ENCODE assay signal across 14 cellular contexts in the genomic region with DNA sequence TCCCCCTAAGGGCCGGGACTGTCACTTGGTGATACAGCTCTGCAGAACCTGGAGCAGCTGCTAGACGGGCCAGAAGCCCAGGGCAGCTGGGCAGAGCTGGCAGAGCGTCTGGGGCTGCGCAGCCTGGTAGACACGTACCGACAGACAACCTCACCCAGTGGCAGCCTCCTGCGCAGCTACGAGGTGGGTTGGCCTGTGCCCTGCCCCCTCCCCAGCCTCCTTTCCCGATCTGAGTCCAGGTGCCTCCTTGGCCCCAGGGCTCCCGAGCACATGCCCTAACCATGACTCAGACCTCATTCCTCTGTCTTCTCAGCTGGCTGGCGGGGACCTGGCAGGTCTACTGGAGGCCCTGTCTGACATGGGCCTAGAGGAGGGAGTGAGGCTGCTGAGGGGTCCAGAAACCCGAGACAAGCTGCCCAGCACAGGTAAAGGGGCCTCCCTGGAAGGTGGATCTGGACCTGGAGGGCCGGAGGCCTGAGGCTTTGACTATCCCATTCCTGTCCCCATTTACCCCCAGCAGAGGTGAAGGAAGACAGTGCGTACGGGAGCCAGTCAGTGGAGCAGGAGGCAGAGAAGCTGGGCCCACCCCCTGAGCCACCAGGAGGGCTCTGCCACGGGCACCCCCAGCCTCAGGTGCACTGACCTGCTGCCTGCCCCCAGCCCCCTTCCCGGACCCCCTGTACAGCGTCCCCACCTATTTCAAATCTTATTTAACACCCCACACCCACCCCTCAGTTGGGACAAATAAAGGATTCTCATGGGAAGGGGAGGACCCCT. TPM values are rescaled to one million over a fixed set of nuclear protein-coding genes. Genes with fewer than 3 reads are reported as not detected.
A peak's percentile ranks its signal among the peaks of the same experiment; 100 is the strongest.
DNase-seq lines count a peak whose midpoint lies in the region; ATAC-seq and TF ChIP-seq lines count a peak whose summit lies in the region.
"Had no signal": no experiment of that assay in that cellular context is flagged by ENCODE, and none has a peak within 500 bp of the region (broad histone marks: within the 10 kb centered on the region; RNA-seq: fewer than 3 reads in every experiment).

No MANE protein-coding gene starts in this region.

- POLR2A ChIA-PET in MCF 10A (lab: Yijun Ruan, JAX), result interaction anchor here (0.7 to 8.4 kb wide), 9 partner anchors 8 to 177 kb away, joined by 3 to 90 read pairs (median 4); a partner anchor contains a TSS

- H3K4me3 Mint-ChIP-seq in MCF 10A (ENCODE audit: unreplicated experiment) (peak overlapping the region; percentile 48), type B pancreatic cell (peak overlapping the region; percentile 28), immature natural killer cell (no peak overlapping the region)
- H3K4me3 Mint-ChIP-seq: activated naive CD8-positive, alpha-beta T cell treated with anti-CD3 and anti-CD28 coated beads, Interleukin-2, amount 10 ng/mL, durations not matched to agents 7 days and 5 days had no signal

- intact Hi-C loops in MCF 10A (cut with micrococcal nuclease) (loop anchor here (2.0 kb wide), 1 partner anchor 19 kb away; a partner anchor contains a TSS), breast epithelium (cut with DNase I; ENCODE audit: low total_unique reads) (loop anchor here (10.0 kb wide), 1 partner anchor 247 kb away; a partner anchor contains a TSS)

- H3K9me3 Mint-ChIP-seq in MCF 10A (ENCODE audit: unreplicated experiment) (no peaks in the 10 kb centered on the region), type B pancreatic cell (no peaks in the 10 kb centered on the region), immature natural killer cell (no peaks in the 10 kb centered on the region)
- H3K9me3 Mint-ChIP-seq: activated naive CD8-positive, alpha-beta T cell treated with anti-CD3 and anti-CD28 coated beads, Interleukin-2, amount 10 ng/mL, durations not matched to agents 7 days and 5 days had no signal

- H3K36me3 Mint-ChIP-seq in MCF 10A (ENCODE audit: insufficient read depth, unreplicated experiment) (peaks cover 50% of the 10 kb centered on the region), type B pancreatic cell (no peaks in the 10 kb centered on the region), immature natural killer cell (no peaks in the 10 kb centered on the region)

- H3K27me3 Mint-ChIP-seq in MCF 10A (ENCODE audit: insufficient read depth, unreplicated experiment) (no peaks in the 10 kb centered on the region), type B pancreatic cell (peaks cover 14% of the 10 kb centered on the region), immature natural killer cell (ENCODE audit: low read depth in 3 of 3) (peaks cover 6 to 28% (median 19%) of the 10 kb centered on the region in 3 donors)
- H3K27me3 Mint-ChIP-seq: activated naive CD8-positive, alpha-beta T cell treated with anti-CD3 and anti-CD28 coated beads, Interleukin-2, amount 10 ng/mL, durations not matched to agents 7 days and 5 days had no signal

- H3K4me3 ChIP-seq in breast epithelium, result no peak overlapping the region
- H3K4me3 ChIP-seq in SJCRH30, result no peak overlapping the region
- no peak overlapping the region for H3K4me3 ChIP-seq in gastroesophageal sphincter
- H3K4me3 ChIP-seq: thoracic aorta had no signal

- H3K27ac ChIP-seq in breast epithelium (no peak overlapping the region), SJCRH30 (no peak overlapping the region), gastroesophageal sphincter (peak overlapping the region in 3 of 4 donors; percentile 52 to 98 (median 96))
- H3K27ac ChIP-seq: thoracic aorta had no signal

- no peak for TF ChIP-seq EP300 in gastroesophageal sphincter (IDR thresholded peaks at IDR 0.05)

- no TSS peak for BruUV-seq in MCF 10A (replicated peaks; lab: Mats Ljungman, UMichigan)

- H3K27ac Mint-ChIP-seq in MCF 10A (ENCODE audit: low read depth, unreplicated experiment) (no peak overlapping the region), type B pancreatic cell (peak overlapping the region; percentile 39), immature natural killer cell (no peak overlapping the region)

- CTCF ChIA-PET in MCF 10A (lab: Yijun Ruan, JAX), result interaction anchor here (0.5 to 10.5 kb wide), 10 partner anchors 8 to 230 kb away, joined by 3 to 137 read pairs (median 4); a partner anchor contains a TSS

- TF ChIP-seq POLR2A in breast epithelium (IDR thresholded peaks at IDR 0.05) (no peak), gastroesophageal sphincter (IDR thresholded peaks at IDR 0.05) (no peak)

- H3K9me3 ChIP-seq in breast epithelium (no peaks in the 10 kb centered on the region), SJCRH30 (replicated peaks) (no peaks in the 10 kb centered on the region), gastroesophageal sphincter (no peaks in the 10 kb centered on the region)
- H3K9me3 ChIP-seq: thoracic aorta had no signal

- no peaks in the 10 kb centered on the region for H3K36me3 ChIP-seq in breast epithelium
- H3K36me3 ChIP-seq in SJCRH30, result no peaks in the 10 kb centered on the region
- H3K36me3 ChIP-seq in gastroesophageal sphincter, result peaks cover 0 to 56% of the 10 kb centered on the region in 2 donors

- peaks cover 23% of the 10 kb centered on the region for H3K4me1 Mint-ChIP-seq in MCF 10A (ENCODE audit: insufficient read depth, unreplicated experiment)
- peaks cover under 1% of the 10 kb centered on the region for H3K4me1 Mint-ChIP-seq in type B pancreatic cell (ENCODE audit: unreplicated experiment)
- peaks cover 9 to 16% of the 10 kb centered on the region in 2 donors for H3K4me1 Mint-ChIP-seq in immature natural killer cell

- 67% methylated on average over 3 of the region's 18 CpGs; no CpG with 5 or more reads in 1 of the 2 donors for WGBS in gastroesophageal sphincter (ENCODE audit: low coverage in 1 of 2), 2 donors

- H3K4me1 ChIP-seq in breast epithelium (peaks cover 1 to 4% of the 10 kb centered on the region in 2 donors), SJCRH30 (peaks cover 8% of the 10 kb centered on the region; the same call in 1 of the 2 replicates), gastroesophageal sphincter (peaks cover 0 to 84% (median 15%) of the 10 kb centered on the region in 3 donors)

- no peak for ATAC-seq in gastroesophageal sphincter
- no peak for ATAC-seq in GM19023 (IDR thresholded peaks at IDR 0.05; ENCODE audit: unreplicated experiment)

- H3K27me3 ChIP-seq in breast epithelium (no peaks in the 10 kb centered on the region), SJCRH30 (no peaks in the 10 kb centered on the region), gastroesophageal sphincter (peaks cover 2% of the 10 kb centered on the region)

- peak; percentile 87 for DNase-seq in MCF 10A (ENCODE audit: unreplicated experiment)
- DNase-seq in breast epithelium (ENCODE audit: low spot score in 2 of 2), result no peak
- DNase-seq in SJCRH30, result peak; percentile 23 to 51
- DNase-seq in type B pancreatic cell (ENCODE audit: extremely low spot score, unreplicated experiment), result peak; percentile 68
- no peak for DNase-seq in NCI-H1092 treated with DMSO at 0.1 percent for 48 hours (lab: John Stamatoyannopoulos, UW)
- no peak for DNase-seq in immature natural killer cell
- DNase-seq: activated CD4-positive, alpha-beta T cell treated with anti-CD3 and anti-CD28 coated beads, Interleukin-2, amount 50 U/mL, for 1 hour; activated naive CD8-positive, alpha-beta T cell treated with anti-CD3 and anti-CD28 coated beads, Interleukin-2, amount 10 ng/mL, durations not matched to agents 7 days and 5 days; NCI-H2107; nucleus accumbens; SIG-M5 had no signal

- no peak for TF ChIP-seq CTCF in MCF 10A (IDR thresholded peaks at IDR 0.05; ENCODE audit: unreplicated experiment)
- no peak for TF ChIP-seq CTCF in breast epithelium (IDR thresholded peaks at IDR 0.05)
- TF ChIP-seq CTCF in gastroesophageal sphincter (IDR thresholded peaks at IDR 0.05), result no peak
- TF ChIP-seq CTCF in type B pancreatic cell (conservative IDR thresholded peaks at IDR 0.05), result no peak

RNA-seq across cellular contexts. Expression of a gene that starts 6.4 kb away (rescaled TPM):
- 60.9 and 76.2 TPM in 2 replicates for total RNA-seq in MCF 10A (2022)
- 10 to 100 TPM; 11.0 to 21.0 (median 18.9) TPM for total RNA-seq in breast epithelium
- total RNA-seq in SJCRH30 (2014; rRNA removed; shearing (Covaris generic)), result 25.3 and 25.6 TPM in 2 replicates
- 10 to 100 TPM; 20.5 to 31.6 (median 24.8) TPM for total RNA-seq in gastroesophageal sphincter
- 29.7 and 47.1 TPM in 2 replicates for total RNA-seq in type B pancreatic cell (ENCODE audit: low replicate concordance)
- 10 to 100 TPM in 1 of 3 donors, 1 to 10 TPM in 2; 3.6 to 11.4 (median 5.0) TPM for polyA plus RNA-seq in immature natural killer cell

RNA-seq across cellular contexts. Expression of a gene that starts 16.7 kb away (rescaled TPM):
- total RNA-seq in MCF 10A (2022) (0.66 and 0.75 TPM in 2 replicates), breast epithelium (10 to 100 TPM in 1 of 3 donors, 1 to 10 TPM in 1, under 1 TPM in 1; 0.96 to 13.4 (median 6.3) TPM), gastroesophageal sphincter (100 to 1,000 TPM in 1 of 4 donors, 10 to 100 TPM in 3; 28.6 to 195 (median 41.4) TPM), type B pancreatic cell (ENCODE audit: low replicate concordance) (7.8 and 9.3 TPM in 2 replicates)
- total RNA-seq in SJCRH30 (2014; rRNA removed; shearing (Covaris generic)), result 0.18 and 0.26 TPM in 2 replicates
- 1 to 10 TPM; 1.2 to 2.2 (median 2.0) TPM for polyA plus RNA-seq in immature natural killer cell

RNA-seq across cellular contexts. Expression of a gene that starts 18.7 kb away (rescaled TPM):
- 11.1 and 11.3 TPM in 2 replicates for total RNA-seq in MCF 10A (2022)
- total RNA-seq in breast epithelium, result 10 to 100 TPM; 16.8 to 24.8 (median 21.0) TPM
- total RNA-seq in SJCRH30 (2014; rRNA removed; shearing (Covaris generic)), result 5.8 and 6.1 TPM in 2 replicates
- 10 to 100 TPM; 18.6 to 41.9 (median 26.1) TPM for total RNA-seq in gastroesophageal sphincter
- total RNA-seq in type B pancreatic cell (ENCODE audit: low replicate concordance), result 14.8 and 19.0 TPM in 2 replicates
- polyA plus RNA-seq in immature natural killer cell, result 10 to 100 TPM; 39.5 to 43.9 (median 39.7) TPM

RNA-seq across cellular contexts. Expression of a gene that starts 30.5 kb away (rescaled TPM):
- total RNA-seq in MCF 10A (2022) (55.0 and 64.5 TPM in 2 replicates), breast epithelium (10 to 100 TPM; 49.8 to 54.4 (median 50.3) TPM), gastroesophageal sphincter (10 to 100 TPM; 61.4 to 84.3 (median 67.5) TPM), type B pancreatic cell (ENCODE audit: low replicate concordance) (44.5 and 86.1 TPM in 2 replicates)
- total RNA-seq in SJCRH30 (2014; rRNA removed; shearing (Covaris generic)), result 94.8 and 101 TPM in 2 replicates
- polyA plus RNA-seq in immature natural killer cell, result 10 to 100 TPM; 61.8 to 65.3 (median 63.3) TPM

RNA-seq across cellular contexts. Expression of a gene that starts 49.4 kb away (rescaled TPM):
- 0.49 and 0.63 TPM in 2 replicates for total RNA-seq in MCF 10A (2022)
- total RNA-seq in breast epithelium, result under 1 TPM in 2 of 3 donors, not detected in 1; 0.33 to 0.59 TPM
- total RNA-seq in SJCRH30 (2014; rRNA removed; shearing (Covaris generic)), result 0.08 and 0.15 TPM in 2 replicates
- total RNA-seq in gastroesophageal sphincter, result not detected
- 0.75 and 2.3 TPM in 2 replicates for total RNA-seq in type B pancreatic cell (ENCODE audit: low replicate concordance)
- under 1 TPM; 0.32 to 0.67 (median 0.59) TPM for polyA plus RNA-seq in immature natural killer cell
- total RNA-seq: thoracic aorta had no signal

Comparison
In these comparisons a context has a peak if more than half of its experiments do, and no peak if none do; other contexts are left out.
1. DNase-seq: peak in MCF 10A (single experiment), SJCRH30 (2 of 2) and type B pancreatic cell (single experiment); none in breast epithelium (0 of 2), NCI-H1092 treated with DMSO at 0.1 percent for 48 hours (single experiment) and immature natural killer cell (0 of 3).
2. H3K4me3 Mint-ChIP-seq: peak in MCF 10A (single experiment) and type B pancreatic cell (single experiment); none in immature natural killer cell (0 of 5).
3. H3K27ac ChIP-seq: peak in gastroesophageal sphincter (3 of 4); none in breast epithelium (0 of 2) and SJCRH30 (single experiment).